In genomic region chr5:149940077-149940574, GRCh38 we compare ENCODE assay signal across 1 cellular context.
TF ChIP-seq lines count a peak whose summit lies in the region.

No MANE protein-coding gene starts in this region.

TF ChIP-seq in A549, 52 proteins besides CTCF, POLR2A, EP300 and RAD21 (continued from another document):
- TF ChIP-seq HMGXB4 (CRISPR knock-in tag; IDR thresholded peaks at IDR 0.05; ENCODE audit: borderline replicate concordance) (no peak), TFCP2L1 (CRISPR knock-in tag; IDR thresholded peaks at IDR 0.05) (no peak), ZSCAN20 (CRISPR knock-in tag; IDR thresholded peaks at IDR 0.05) (no peak), RNF2 (IDR thresholded peaks at IDR 0.05; ENCODE audit: borderline replicate concordance, low read depth) (no peak), MAZ (IDR thresholded peaks at IDR 0.05; ENCODE audit: borderline replicate concordance, low read depth, low read length) (no peak), ELK1 (IDR thresholded peaks at IDR 0.05; ENCODE audit: low read depth, low read length) (no peak), ZFP36 (IDR thresholded peaks at IDR 0.05; ENCODE audit: borderline replicate concordance, partially characterized antibody) (no peak), CEBPB (IDR thresholded peaks at IDR 0.05) (no peak), CHD2 (IDR thresholded peaks at IDR 0.05; ENCODE audit: low read length, partially characterized antibody) (no peak)
